In genomic region chr12:27014085-27014858, GRCh38 we compare ENCODE assay signal across 8 cellular contexts. TPM values are rescaled to one million over a fixed set of nuclear protein-coding genes. Genes with fewer than 3 reads are reported as not detected.
A peak's percentile ranks its signal among the peaks of the same experiment; 100 is the strongest.
DNase-seq lines count a peak whose midpoint lies in the region; ATAC-seq and TF ChIP-seq lines count a peak whose summit lies in the region.

Gene TM7SF3 (minus strand): TSS chr12:27014384. CDS start chr12:27014168, 216 bp downstream.

- H3K4me3 ChIP-seq in AG10803 (ENCODE audit: low read length) = peak within 1 kb of the TSS; percentile 87

- H3K4me1 Mint-ChIP-seq in activated B cell treated with CpG ODN at 0.5 μM for 24 hours = peaks cover 49% of the 10 kb centered on the region

- CTCF ChIA-PET in activated B cell treated with CpG ODN at 0.5 μM for 24 hours (lab: Charles Lee) = interaction anchor here (0.6 to 2.9 kb wide), 12 partner anchors 8 to 292 kb away, joined by 3 to 58 read pairs (median 4); partner anchors contain the start of gene MED21

- peak within 1 kb of the TSS; percentile 82 for H3K27ac ChIP-seq in caudate nucleus (ENCODE audit: low read depth, low read length)

- POLR2A ChIA-PET in activated B cell treated with CpG ODN at 0.5 μM for 24 hours (lab: Charles Lee) = interaction anchor here (0.6 to 4.6 kb wide), 8 partner anchors 8 to 230 kb away, joined by 3 to 25 read pairs (median 4); partner anchors contain the start of genes FGFR1OP2, ITPR2, MED21 and STK38L

- peak within 1 kb of the TSS; percentile 94 for H3K27ac Mint-ChIP-seq in activated B cell treated with CpG ODN at 0.5 μM for 24 hours

- peak; percentile 90 for ATAC-seq in GM19025 (IDR thresholded peaks at IDR 0.05; ENCODE audit: low read depth, unreplicated experiment)
- peak; percentile 91 for ATAC-seq in HG03280 (IDR thresholded peaks at IDR 0.05; ENCODE audit: unreplicated experiment)
- peak; percentile 92 for ATAC-seq in activated B cell treated with CpG ODN at 0.5 μM for 24 hours (ENCODE audit: low read depth)

- H3K36me3 Mint-ChIP-seq in activated B cell treated with CpG ODN at 0.5 μM for 24 hours (ENCODE audit: low read depth) = peaks cover 3% of the 10 kb centered on the region

- DNase-seq in AG10803 (ENCODE audit: low read depth) = peak; percentile 79
- peak; percentile 90 for DNase-seq in NCI-H226
- DNase-seq in activated B cell treated with CpG ODN at 0.5 μM for 24 hours = peak; percentile 96
- DNase-seq in caudate nucleus (lab: John Stamatoyannopoulos, UW) = peak in 60 of 61 donors; percentile 35 to 94 (median 84)
- peak; percentile 90 for DNase-seq in inferior parietal cortex (ENCODE audit: extremely low spot score)
- peak; percentile 86 to 88 for DNase-seq in stimulated activated CD4-positive, alpha-beta T cell treated with anti-CD3 and anti-CD28 coated beads, Interleukin-12 subunit alpha, Interleukin-12 subunit beta, amount 100 ng/mL, for 24 hours (ENCODE audit: low read depth in 2 of 2)

- H3K4me3 Mint-ChIP-seq in activated B cell treated with CpG ODN at 0.5 μM for 24 hours = peak within 1 kb of the TSS; percentile 91

- H3K9me3 Mint-ChIP-seq in activated B cell treated with CpG ODN at 0.5 μM for 24 hours = no peaks in the 10 kb centered on the region

- intact Hi-C loops in activated B cell treated with CpG ODN at 0.5 μM for 24 hours (cut with micrococcal nuclease) = loop anchor here (1.0 to 10.0 kb wide), 13 partner anchors 8 to 902 kb away; partner anchors contain the start of genes BHLHE41, FGFR1OP2, ITPR2 and MED21

- H3K27me3 Mint-ChIP-seq in activated B cell treated with CpG ODN at 0.5 μM for 24 hours = no peaks in the 10 kb centered on the region

- peak; percentile 56 for TF ChIP-seq CTCF in AG10803 (conservative IDR thresholded peaks at IDR 0.05; ENCODE audit: low read length)
- TF ChIP-seq CTCF in activated B cell treated with CpG ODN at 0.5 μM for 24 hours (IDR thresholded peaks at IDR 0.05) = peak; percentile 33

RNA-seq across cellular contexts. Expression of gene TM7SF3, which starts in this region (rescaled TPM):
- 20.7 and 30.5 TPM in 2 replicates for total RNA-seq in activated B cell treated with CpG ODN at 0.5 μM for 24 hours

Comparison
In these comparisons a context has a peak if more than half of its experiments do, and no peak if none do; other contexts are left out.
1. Peak in every context shown above with its lines: DNase-seq, ATAC-seq, H3K4me3 ChIP-seq and H3K27ac ChIP-seq.